27 cellular contexts compared by ENCODE assay signal in the genomic region with DNA sequence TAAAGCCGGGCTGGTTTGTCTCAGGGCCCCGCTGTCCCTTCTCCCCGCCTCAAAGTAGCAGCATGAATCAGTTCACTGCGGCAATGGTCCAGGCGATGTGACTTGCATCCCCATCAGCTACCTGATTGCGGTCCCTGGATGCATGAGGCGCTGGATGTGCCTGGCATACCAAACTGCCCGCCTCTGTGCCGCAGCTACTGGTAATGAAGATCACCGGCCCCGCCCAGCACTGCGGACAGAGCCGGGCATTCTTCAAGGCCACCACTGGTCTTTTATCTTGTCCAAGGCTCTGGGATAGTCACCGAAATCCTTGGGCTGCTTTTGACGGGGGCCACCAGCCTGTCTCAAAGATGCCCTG.
DNase-seq lines count a peak whose midpoint lies in the region; ATAC-seq, FAIRE-seq and TF ChIP-seq lines count a peak whose summit lies in the region.
"Had no signal": no experiment of that assay in that cellular context is flagged by ENCODE, and none has a peak within 500 bp of the region (broad histone marks: within the 10 kb centered on the region; RNA-seq: fewer than 3 reads in every experiment).

No MANE protein-coding gene starts in this region.

- H3K9me3 ChIP-seq in H1 (ENCODE audit: insufficient read depth in 2 of 2, low read depth in 1 of 2, low read length in 1 of 2) (no peaks in the 10 kb centered on the region), neural progenitor cell (ENCODE audit: low read depth) (no peaks in the 10 kb centered on the region), right lobe of liver (no peaks in the 10 kb centered on the region), MG63 (no peaks in the 10 kb centered on the region)
- H3K9me3 ChIP-seq: A549, BLaER1, breast epithelium, stomach, upper lobe of right lung had no signal

- TF ChIP-seq POLR2A in H1 (IDR thresholded peaks at IDR 0.05; ENCODE audit: control extremely low read depth in 1 of 2, low read depth in 2 of 2, low read length in 2 of 2) (no peak), right lobe of liver (IDR thresholded peaks at IDR 0.05) (no peak)

- H3K4me3 ChIP-seq in H1 (ENCODE audit: extremely low read depth in 1 of 4, insufficient read depth in 2 of 4, low read depth in 3 of 4, low read length in 4 of 4): no peak overlapping the region
- H3K4me3 ChIP-seq in neural progenitor cell: peak overlapping the region; percentile 37
- H3K4me3 ChIP-seq in right lobe of liver: no peak overlapping the region
- no peak overlapping the region for H3K4me3 ChIP-seq in MG63
- H3K4me3 ChIP-seq: A549, BLaER1, breast epithelium, stomach, upper lobe of right lung had no signal

- POLR2A ChIA-PET in H1 (lab: Charles Lee; ENCODE audit: partially characterized antibody): interaction anchor here (1.4 kb wide), 1 partner anchor 134 kb away, joined by 4 read pairs; no protein-coding TSS in a partner anchor

- intact Hi-C loops in natural killer cell (cut with micrococcal nuclease): no loop called here
- intact Hi-C loops in right lobe of liver (cut with DNase I): no loop called here

- H2BK12ac ChIP-seq in H1 (ENCODE audit: low read depth, low read length): no peak overlapping the region; the same call in 1 of the 2 replicates

- H4K8ac ChIP-seq in H1 (ENCODE audit: extremely low read depth, insufficient read depth, low read length): peak overlapping the region; percentile 3; the same call in 1 of the 2 replicates

- no peak overlapping the region for H3K4ac ChIP-seq in H1 (replicated peaks; ENCODE audit: insufficient read length, low read depth, low read length)

- no peak overlapping the region for H2BK15ac ChIP-seq in H1 (ENCODE audit: low read length)

- H3K27me3 Mint-ChIP-seq in natural killer cell treated with Interleukin-12 subunit alpha and Interleukin-12 subunit beta and Interleukin-15 and Interleukin-18, amount 100 ng/mL, for 72 hours: peaks cover 2 to 10% of the 10 kb centered on the region in 2 donors
- H3K27me3 Mint-ChIP-seq in natural killer cell (ENCODE audit: low read depth in 2 of 2): no peaks in the 10 kb centered on the region
- H3K27me3 Mint-ChIP-seq in neural progenitor cell (ENCODE audit: insufficient read depth, low read depth): peaks cover 6% of the 10 kb centered on the region
- H3K27me3 Mint-ChIP-seq: activated CD4-positive, alpha-beta T cell treated with anti-CD3 and anti-CD28 coated beads for 36 hours; activated naive CD8-positive, alpha-beta T cell treated with anti-CD3 and anti-CD28 coated beads for 36 hours; naive thymus-derived CD4-positive, alpha-beta T cell had no signal

- 90% methylated on average over 15 of the region's 15 CpGs; no CpG with 5 or more reads in 1 of the 2 experiments for WGBS in H1 (ENCODE audit: extremely low coverage in 1 of 2, insufficient coverage in 1 of 2, insufficient read length in 1 of 2, insufficient replicate concordance in 2 of 2, low coverage in 1 of 2, low lambda C conversion rate in 2 of 2, missing lambda C conversion rate in 1 of 2), 2 experiments
- WGBS in right lobe of liver (ENCODE audit: insufficient coverage, low coverage, low lambda C conversion rate, missing lambda C conversion rate): 86% methylated on average over 1 of the region's 15 CpGs

- peaks cover 3 to 19% (median 13%) of the 10 kb centered on the region in 4 experiments for H3K4me1 ChIP-seq in H1 (replicated peaks in 1 of 4; ENCODE audit: control insufficient read depth in 3 of 4, insufficient read depth in 4 of 4, low read length in 3 of 4)
- peaks cover 55% of the 10 kb centered on the region for H3K4me1 ChIP-seq in neural progenitor cell
- H3K4me1 ChIP-seq in right lobe of liver: peaks cover 0 to 18% (median 0%) of the 10 kb centered on the region in 4 donors
- H3K4me1 ChIP-seq: A549, breast epithelium, foreskin keratinocyte, upper lobe of right lung had no signal

- no peak overlapping the region for H3K27ac ChIP-seq in H1 (ENCODE audit: low read depth, low read length)
- H3K27ac ChIP-seq in neural progenitor cell: peak overlapping the region; percentile 44
- H3K27ac ChIP-seq in right lobe of liver: no peak overlapping the region
- H3K27ac ChIP-seq: A549, BLaER1, breast epithelium, foreskin keratinocyte, stomach, upper lobe of right lung had no signal

- no peak overlapping the region for H3K9ac ChIP-seq in H1 (replicated peaks in 1 of 4; ENCODE audit: extremely low read depth in 1 of 4, low read depth in 3 of 4, low read length in 3 of 4)
- no peak overlapping the region for H3K9ac ChIP-seq in neural progenitor cell
- H3K9ac ChIP-seq: BLaER1 had no signal

- H3K9me3 Mint-ChIP-seq in natural killer cell treated with Interleukin-12 subunit alpha and Interleukin-12 subunit beta and Interleukin-15 and Interleukin-18, amount 100 ng/mL, for 72 hours: no peaks in the 10 kb centered on the region
- no peaks in the 10 kb centered on the region for H3K9me3 Mint-ChIP-seq in natural killer cell
- no peaks in the 10 kb centered on the region for H3K9me3 Mint-ChIP-seq in neural progenitor cell
- H3K9me3 Mint-ChIP-seq: activated naive CD8-positive, alpha-beta T cell treated with anti-CD3 and anti-CD28 coated beads for 36 hours; activated T-helper 1 cell treated with anti-CD3 and anti-CD28 coated beads, Interleukin-12 subunit alpha, Interleukin-12 subunit beta, Interleukin-2, Interleukin-4 antibody, amounts not matched to agents 30 ng/mL and 10 ng/mL and 1 ng/mL, durations not matched to agents 14 hours and 24 hours and 36 hours; memory B cell; naive thymus-derived CD4-positive, alpha-beta T cell had no signal

- H4K20me1 ChIP-seq in H1 (replicated peaks in 1 of 2; ENCODE audit: control insufficient read depth in 1 of 2, insufficient read depth in 2 of 2, low read length in 2 of 2) (no peaks in the 10 kb centered on the region), neural progenitor cell (ENCODE audit: low read depth) (peaks cover 8% of the 10 kb centered on the region)
- H4K20me1 ChIP-seq: BLaER1 had no signal

- H2BK20ac ChIP-seq in H1 (ENCODE audit: low read length): 0 out of 2 replicates have a peak overlapping the region, but pooled peaks have one; percentile 1

- TF ChIP-seq RAD21 in H1 (IDR thresholded peaks at IDR 0.05 in 1 of 2, conservative IDR thresholded peaks at IDR 0.05 in 1 of 2; ENCODE audit: low read depth in 2 of 2, low read length in 2 of 2): no peak

- H2BK5ac ChIP-seq in H1 (ENCODE audit: low read depth, low read length): 0 out of 2 replicates have a peak overlapping the region, but pooled peaks have one; percentile 40

- no peak for TF ChIP-seq EP300 in H1 (IDR thresholded peaks at IDR 0.05; ENCODE audit: borderline replicate concordance in 1 of 2, low read depth in 2 of 2, low read length in 2 of 2)

- H4K5ac ChIP-seq in H1 (ENCODE audit: insufficient read length, low read depth, low read length): no peak overlapping the region

- H3K4me3 Mint-ChIP-seq in natural killer cell treated with Interleukin-12 subunit alpha and Interleukin-12 subunit beta and Interleukin-15 and Interleukin-18, amount 100 ng/mL, for 72 hours: no peak overlapping the region
- H3K4me3 Mint-ChIP-seq in natural killer cell: no peak overlapping the region
- H3K4me3 Mint-ChIP-seq in neural progenitor cell: no peak overlapping the region
- H3K4me3 Mint-ChIP-seq: activated CD4-positive, alpha-beta T cell treated with anti-CD3 and anti-CD28 coated beads for 36 hours; activated naive CD8-positive, alpha-beta T cell treated with anti-CD3 and anti-CD28 coated beads for 36 hours; activated T-helper 1 cell treated with anti-CD3 and anti-CD28 coated beads, Interleukin-12 subunit alpha, Interleukin-12 subunit beta, Interleukin-2, Interleukin-4 antibody, amounts not matched to agents 30 ng/mL and 10 ng/mL and 1 ng/mL, durations not matched to agents 14 hours and 24 hours and 36 hours; memory B cell; naive thymus-derived CD4-positive, alpha-beta T cell had no signal

- no peaks in the 10 kb centered on the region for H3K79me1 ChIP-seq in H1 (ENCODE audit: low read depth, low read length)

- DNase-seq in natural killer cell treated with Interleukin-12 subunit alpha and Interleukin-12 subunit beta and Interleukin-15 and Interleukin-18, amount 100 ng/mL, for 72 hours (ENCODE audit: low spot score): peak; percentile 25
- DNase-seq in natural killer cell (no peak), H1 (ENCODE audit: low read depth in 1 of 2, low spot score in 2 of 2) (no peak), neural progenitor cell (ENCODE audit: low spot score) (peak; percentile 40), NCI-H748 (lab: John Stamatoyannopoulos, UW; ENCODE audit: unreplicated experiment) (no peak), right lobe of liver (no peak), MG63 (no peak)
- DNase-seq: activated CD4-positive, alpha-beta T cell treated with anti-CD3 and anti-CD28 coated beads for 36 hours; activated naive CD8-positive, alpha-beta T cell treated with anti-CD3 and anti-CD28 coated beads for 36 hours; erythroblast; foreskin keratinocyte; kidney glomerular epithelial cell; naive thymus-derived CD4-positive, alpha-beta T cell; NCI-H1417; NCI-H2171; NCI-H82; Right ventricle myocardium superior; stimulated activated CD4-positive, alpha-beta T cell treated with anti-CD3 and anti-CD28 coated beads, Interleukin-4, amount 100 ng/mL, for 4 hours; stomach had no signal

- no peak overlapping the region for H4K91ac ChIP-seq in H1 (replicated peaks; ENCODE audit: insufficient read length, low read length)

- H3K56ac ChIP-seq in H1 (replicated peaks; ENCODE audit: insufficient read length, low read depth, low read length): no peak overlapping the region

- no peaks in the 10 kb centered on the region for H3K4me1 Mint-ChIP-seq in natural killer cell treated with Interleukin-12 subunit alpha and Interleukin-12 subunit beta and Interleukin-15 and Interleukin-18, amount 100 ng/mL, for 72 hours (ENCODE audit: low read depth in 2 of 2)
- H3K4me1 Mint-ChIP-seq in natural killer cell: no peaks in the 10 kb centered on the region
- peaks cover 77% of the 10 kb centered on the region for H3K4me1 Mint-ChIP-seq in neural progenitor cell
- H3K4me1 Mint-ChIP-seq: activated CD4-positive, alpha-beta T cell treated with anti-CD3 and anti-CD28 coated beads for 36 hours; activated naive CD8-positive, alpha-beta T cell treated with anti-CD3 and anti-CD28 coated beads for 36 hours; memory B cell had no signal

- H3K36me3 ChIP-seq in H1 (ENCODE audit: control insufficient read depth in 2 of 4, insufficient read depth in 4 of 4, low read length in 3 of 4) (no peaks in the 10 kb centered on the region), neural progenitor cell (no peaks in the 10 kb centered on the region), right lobe of liver (no peaks in the 10 kb centered on the region), MG63 (no peaks in the 10 kb centered on the region)
- H3K36me3 ChIP-seq: BLaER1, breast epithelium, stomach, upper lobe of right lung had no signal

- H3K23me2 ChIP-seq in H1 (ENCODE audit: low read depth, low read length): no peaks in the 10 kb centered on the region

- CTCF ChIA-PET in H1 (lab: Charles Lee; ENCODE audit: partially characterized antibody): interaction anchor here (0.6 to 3.0 kb wide), 5 partner anchors 10 to 473 kb away, joined by 3 to 16 read pairs (median 4); no protein-coding TSS in a partner anchor

- no peak for FAIRE-seq in H1 (lab: Jason Lieb, UNC)
- FAIRE-seq: A549, D721Med had no signal

- no peak overlapping the region for H2AK5ac ChIP-seq in H1 (ENCODE audit: low read depth, low read length)

- H3K23ac ChIP-seq in H1 (ENCODE audit: insufficient read length): no peak overlapping the region

- no peak overlapping the region for H2BK120ac ChIP-seq in H1 (replicated peaks; ENCODE audit: low read depth, low read length)

- no peak overlapping the region for H3K14ac ChIP-seq in H1 (ENCODE audit: insufficient read length)

- H3K27ac Mint-ChIP-seq in natural killer cell treated with Interleukin-12 subunit alpha and Interleukin-12 subunit beta and Interleukin-15 and Interleukin-18, amount 100 ng/mL, for 72 hours: no peak overlapping the region
- H3K27ac Mint-ChIP-seq in natural killer cell: no peak overlapping the region
- H3K27ac Mint-ChIP-seq in neural progenitor cell: peak overlapping the region; percentile 92
- H3K27ac Mint-ChIP-seq: activated CD4-positive, alpha-beta T cell treated with anti-CD3 and anti-CD28 coated beads for 36 hours; activated naive CD8-positive, alpha-beta T cell treated with anti-CD3 and anti-CD28 coated beads for 36 hours; activated T-helper 1 cell treated with anti-CD3 and anti-CD28 coated beads, Interleukin-12 subunit alpha, Interleukin-12 subunit beta, Interleukin-2, Interleukin-4 antibody, amounts not matched to agents 30 ng/mL and 10 ng/mL and 1 ng/mL, durations not matched to agents 14 hours and 24 hours and 36 hours; memory B cell; naive thymus-derived CD4-positive, alpha-beta T cell had no signal

- ATAC-seq in natural killer cell treated with Interleukin-12 subunit alpha and Interleukin-12 subunit beta and Interleukin-15 and Interleukin-18, amount 100 ng/mL, for 72 hours: no peak
- ATAC-seq in natural killer cell (no peak), HG02840 (IDR thresholded peaks at IDR 0.05; ENCODE audit: low FRiP score, unreplicated experiment) (no peak), right lobe of liver (no peak)
- ATAC-seq: A549; activated CD4-positive, alpha-beta T cell treated with anti-CD3 and anti-CD28 coated beads for 36 hours; foreskin keratinocyte; naive thymus-derived CD4-positive, alpha-beta T cell; upper lobe of right lung had no signal

- no peak overlapping the region for H3K4me2 ChIP-seq in H1 (ENCODE audit: insufficient read depth in 1 of 2, low read depth in 2 of 2, low read length in 2 of 2)
- peak overlapping the region; percentile 73 for H3K4me2 ChIP-seq in neural progenitor cell
- H3K4me2 ChIP-seq: A549, BLaER1 had no signal

- H2AFZ ChIP-seq in H1 (ENCODE audit: low read length) (no peak overlapping the region), neural progenitor cell (replicated peaks) (no peak overlapping the region)

- H3K18ac ChIP-seq in H1 (ENCODE audit: extremely low read depth, low read length): no peak overlapping the region

- H3K79me2 ChIP-seq in H1 (ENCODE audit: control insufficient read depth in 1 of 2, insufficient read depth in 2 of 2, low read length in 2 of 2): no peaks in the 10 kb centered on the region
- no peaks in the 10 kb centered on the region for H3K79me2 ChIP-seq in neural progenitor cell (ENCODE audit: low read depth)

- TF ChIP-seq CTCF in natural killer cell (IDR thresholded peaks at IDR 0.05): no peak
- TF ChIP-seq CTCF in H1 (IDR thresholded peaks at IDR 0.05; ENCODE audit: control extremely low read depth in 1 of 3, insufficient read depth in 1 of 3, low read depth in 1 of 3, low read length in 3 of 3): no peak
- TF ChIP-seq CTCF in neural progenitor cell (IDR thresholded peaks at IDR 0.05): no peak
- TF ChIP-seq CTCF in right lobe of liver (IDR thresholded peaks at IDR 0.05): no peak

- H3K27me3 ChIP-seq in H1 (replicated peaks in 1 of 4; ENCODE audit: control insufficient read depth in 3 of 4, extremely low read depth in 1 of 4, insufficient read depth in 3 of 4, low read length in 3 of 4): no peaks in the 10 kb centered on the region; a peak in 1 of 7 replicates
- H3K27me3 ChIP-seq in neural progenitor cell: no peaks in the 10 kb centered on the region
- H3K27me3 ChIP-seq in right lobe of liver: no peaks in the 10 kb centered on the region
- H3K27me3 ChIP-seq in MG63: no peaks in the 10 kb centered on the region
- H3K27me3 ChIP-seq: BLaER1, breast epithelium, upper lobe of right lung had no signal

- H3K36me3 Mint-ChIP-seq in natural killer cell treated with Interleukin-12 subunit alpha and Interleukin-12 subunit beta and Interleukin-15 and Interleukin-18, amount 100 ng/mL, for 72 hours: no peaks in the 10 kb centered on the region
- H3K36me3 Mint-ChIP-seq in natural killer cell: no peaks in the 10 kb centered on the region
- no peaks in the 10 kb centered on the region for H3K36me3 Mint-ChIP-seq in neural progenitor cell
- H3K36me3 Mint-ChIP-seq: activated naive CD8-positive, alpha-beta T cell treated with anti-CD3 and anti-CD28 coated beads for 36 hours; memory B cell; naive thymus-derived CD4-positive, alpha-beta T cell had no signal

- peaks cover 32% of the 10 kb centered on the region for H3F3A ChIP-seq in neural progenitor cell (ENCODE audit: low read depth)

Comparison
In these comparisons a context has a peak if more than half of its experiments do, and no peak if none do; other contexts are left out.
1. DNase-seq: peak in natural killer cell treated with Interleukin-12 subunit alpha and Interleukin-12 subunit beta and Interleukin-15 and Interleukin-18, amount 100 ng/mL, for 72 hours (single experiment) and neural progenitor cell (single experiment); none in natural killer cell (single experiment), H1 (0 of 2), NCI-H748 (single experiment), right lobe of liver (0 of 3) and MG63 (single experiment).